In the genomic region with DNA sequence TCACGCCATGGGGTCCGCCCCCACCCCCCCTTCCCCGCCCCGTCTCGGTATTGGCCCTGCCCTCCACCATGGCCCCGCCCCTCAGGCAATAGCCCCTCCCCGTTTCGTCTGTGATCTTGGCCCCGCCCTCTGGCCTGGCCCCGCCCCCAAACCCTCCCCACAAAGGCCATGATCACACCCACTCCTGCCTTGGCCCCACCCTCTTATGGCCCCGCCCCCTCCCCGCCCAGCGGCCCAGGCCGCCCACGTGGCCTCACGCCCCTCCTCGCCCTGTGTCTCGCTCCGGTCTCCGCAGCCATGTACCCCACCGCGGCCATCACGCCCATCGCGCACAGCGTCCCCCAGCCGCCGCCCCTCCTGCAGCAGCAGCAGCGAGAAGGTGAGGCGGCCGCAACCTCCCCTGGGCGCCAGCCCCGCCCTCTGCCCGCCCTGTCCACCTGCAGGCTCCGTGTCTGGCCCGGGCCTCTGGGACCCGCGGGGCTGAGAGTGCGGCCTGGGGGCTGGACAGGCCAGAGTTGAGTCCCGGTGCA, we compare ENCODE assay signal across 8 cellular contexts.
DNase-seq lines count a peak whose midpoint lies in the region; TF ChIP-seq lines count a peak whose summit lies in the region.

No MANE protein-coding gene starts in this region.

- in situ Hi-C loops in GM13976 (cut with MboI; ENCODE audit: low sequenced_read_pairs, unreplicated experiment): no loop called here

- DNase-seq in GM13976 (ENCODE audit: low spot score): peak; percentile 80
- DNase-seq in activated CD4-positive, CD25-positive, alpha-beta regulatory T cell treated with anti-CD3 and anti-CD28 coated beads, Interleukin-2, amount 50 U/mL, for 72 hours: peak; percentile 50
- DNase-seq in fibroblast of villous mesenchyme (ENCODE audit: low read depth): no peak
- peak in 2 of 3 donors; percentile 57 to 65 for DNase-seq in stimulated activated CD4-positive, alpha-beta T cell treated with anti-CD3 and anti-CD28 coated beads, Interleukin-12 subunit alpha, Interleukin-12 subunit beta, amount 100 ng/mL, for 48 hours (ENCODE audit: low read depth in 2 of 3, low spot score in 1 of 3)
- no peak for DNase-seq in kidney glomerular epithelial cell (lab: John Stamatoyannopoulos, UW)
- DNase-seq in middle frontal gyrus (ENCODE audit: extremely low spot score, low spot score): no peak
- no peak for DNase-seq in NOMO-1 treated with DMSO at 0.1 percent for 48 hours (lab: John Stamatoyannopoulos, UW; ENCODE audit: unreplicated experiment)
- DNase-seq in foreskin melanocyte: no peak

- H3K4me3 ChIP-seq in fibroblast of villous mesenchyme (ENCODE audit: low read depth, low read length): peak overlapping the region; percentile 18

- no peak for TF ChIP-seq CTCF in GM13976 (IDR thresholded peaks at IDR 0.05; ENCODE audit: borderline replicate concordance, control extremely low read depth, extremely low read depth, insufficient read depth, missing control alignments)
- TF ChIP-seq CTCF in fibroblast of villous mesenchyme (IDR thresholded peaks at IDR 0.05; ENCODE audit: insufficient read depth, low read depth, low read length): no peak

Comparison
In these comparisons a context has a peak if more than half of its experiments do, and no peak if none do; other contexts are left out.
1. DNase-seq: peak in GM13976 (single experiment), activated CD4-positive, CD25-positive, alpha-beta regulatory T cell treated with anti-CD3 and anti-CD28 coated beads, Interleukin-2, amount 50 U/mL, for 72 hours (single experiment) and stimulated activated CD4-positive, alpha-beta T cell treated with anti-CD3 and anti-CD28 coated beads, Interleukin-12 subunit alpha, Interleukin-12 subunit beta, amount 100 ng/mL, for 48 hours (2 of 3); none in fibroblast of villous mesenchyme (single experiment), kidney glomerular epithelial cell (single experiment), middle frontal gyrus (single experiment), NOMO-1 treated with DMSO at 0.1 percent for 48 hours (single experiment) and foreskin melanocyte (single experiment).